ENCODE assay signal across 7 cellular contexts in genomic region chrX:119960639-119961038, GRCh38.
"Had no signal": no experiment of that assay in that cellular context is flagged by ENCODE, and none has a peak within 500 bp of the region (broad histone marks: within the 10 kb centered on the region; RNA-seq: fewer than 3 reads in every experiment).

No MANE protein-coding gene starts in this region.

- H3K4me3 Mint-ChIP-seq: IgD-negative memory B cell had no signal

- H3K36me3 Mint-ChIP-seq: IgD-negative memory B cell had no signal

- H3K27ac ChIP-seq: HL-60 had no signal

- ATAC-seq: HepG2, K562 had no signal

- H3K4me3 ChIP-seq: K562 had no signal

- H3K4me1 Mint-ChIP-seq: IgD-negative memory B cell had no signal

- H3K27ac Mint-ChIP-seq: IgD-negative memory B cell had no signal

- FAIRE-seq: HepG2, HTR-8/SVneo, K562 had no signal

- DNase-seq: IMR-90, KBM-7 had no signal
